ENCODE assay signal across 11 cellular contexts in the genomic region with DNA sequence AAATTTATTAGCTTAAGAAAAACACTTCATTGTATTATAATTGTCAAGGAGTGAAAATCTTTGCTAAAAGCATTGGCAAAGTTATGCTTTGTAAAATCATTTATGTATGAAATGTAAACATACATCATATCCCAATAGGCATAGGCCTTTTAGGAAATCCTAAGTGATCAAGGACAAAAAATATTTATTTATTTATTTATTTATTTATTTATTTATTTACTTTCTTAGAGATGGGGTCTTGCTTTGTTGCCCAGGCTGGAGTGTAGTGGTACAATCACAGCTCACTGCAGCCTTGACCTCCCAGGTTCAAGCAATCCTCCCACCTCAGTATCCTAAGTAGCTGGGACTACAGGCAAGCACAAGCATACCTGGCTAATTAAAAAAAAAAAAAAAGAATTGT.
"Had no signal": no experiment of that assay in that cellular context is flagged by ENCODE, and none has a peak within 500 bp of the region (broad histone marks: within the 10 kb centered on the region; RNA-seq: fewer than 3 reads in every experiment).

No MANE protein-coding gene starts in this region.

- H3K36me3 ChIP-seq: HAP-1 had no signal

- H3K4me2 ChIP-seq: GM23338 had no signal

- FAIRE-seq: H1, H54 had no signal

- DNase-seq: GM23248, GOT3, H7, H9, HCEC 1CT, HFFc6 had no signal

- ATAC-seq: GM23338, HCT116 had no signal

- H3K4me3 ChIP-seq: GM23248, GM23338, HAP-1 had no signal

- H3K27ac ChIP-seq: GM23248 had no signal
